ENCODE assay signal across 1 cellular context in the genomic region with DNA sequence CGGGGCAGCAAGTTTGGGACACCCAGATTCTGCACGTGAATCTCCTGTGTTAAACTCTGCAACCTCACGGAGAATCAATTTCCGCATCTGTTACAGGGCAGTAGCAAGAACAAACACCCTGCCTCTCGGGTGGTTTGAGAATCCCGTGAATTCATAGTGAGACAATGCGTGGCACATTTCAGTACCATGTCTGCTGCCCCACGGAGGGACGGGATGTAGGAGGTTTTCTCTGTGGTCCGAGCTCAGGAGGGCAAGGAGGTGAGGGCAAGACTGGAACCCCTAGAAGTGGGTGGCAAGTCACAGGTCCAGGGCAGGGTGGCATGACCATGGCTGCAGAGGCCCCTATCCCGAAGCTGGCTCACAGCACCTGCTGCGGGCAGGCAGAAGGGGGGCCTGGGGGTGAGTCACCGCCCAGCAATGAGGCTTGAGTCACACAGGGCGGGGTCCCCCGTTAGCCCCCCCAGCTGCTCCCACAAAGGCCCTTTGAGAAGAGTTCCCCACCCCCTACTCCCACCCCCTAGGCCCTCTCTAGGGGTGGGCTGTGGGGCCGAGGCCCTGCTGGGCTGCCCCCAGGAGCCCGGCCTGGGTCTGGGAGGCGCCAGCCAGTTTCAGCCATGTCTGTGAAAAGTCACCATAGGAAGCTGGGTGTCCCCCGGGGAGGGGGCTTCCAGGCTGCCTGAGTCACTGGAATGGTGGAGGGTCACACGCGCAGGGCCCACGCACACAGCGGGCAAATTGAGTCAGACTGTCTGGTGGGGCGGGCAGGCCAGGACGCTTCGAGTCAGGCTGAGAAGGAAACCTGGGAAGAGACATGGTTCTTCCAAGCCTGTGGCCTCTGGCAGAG.
TF ChIP-seq lines count a peak whose summit lies in the region.

No MANE protein-coding gene starts in this region.

TF ChIP-seq in HepG2, 621 proteins besides CTCF, POLR2A, EP300 and RAD21 (continued from another document and continues in another):
- TF ChIP-seq ZUFSP (CRISPR knock-in tag; IDR thresholded peaks at IDR 0.05; ENCODE audit: borderline replicate concordance) = no peak
- no peak for TF ChIP-seq XBP1 (CRISPR knock-in tag; IDR thresholded peaks at IDR 0.05)
- peak; percentile 28 for TF ChIP-seq YY1 (IDR thresholded peaks at IDR 0.05; ENCODE audit: insufficient read depth, insufficient replicate concordance, low read depth, low read length)
- peak; percentile 43 for TF ChIP-seq XRCC5 (optimal IDR thresholded peaks at IDR 0.05; ENCODE audit: low read length)
- TF ChIP-seq KAT7 (CRISPR knock-in tag; IDR thresholded peaks at IDR 0.05; ENCODE audit: borderline replicate concordance) = no peak
- 0 out of 2 replicates have a peak, but pooled peaks have one; percentile 11 for TF ChIP-seq ARID4A (CRISPR knock-in tag; IDR thresholded peaks at IDR 0.05; ENCODE audit: borderline replicate concordance)
- no peak for TF ChIP-seq BATF2 (CRISPR knock-in tag; IDR thresholded peaks at IDR 0.05)
- TF ChIP-seq ZSCAN25 (CRISPR knock-in tag; IDR thresholded peaks at IDR 0.05) = no peak
- no peak for TF ChIP-seq ZNF33B (CRISPR knock-in tag; IDR thresholded peaks at IDR 0.05)
- TF ChIP-seq NONO (IDR thresholded peaks at IDR 0.05) = no peak
- no peak for TF ChIP-seq NONO (CRISPR knock-in tag; conservative IDR thresholded peaks at IDR 0.05)
- TF ChIP-seq HNRNPL (IDR thresholded peaks at IDR 0.05; ENCODE audit: low read depth, low read length) = peak; percentile 99
- TF ChIP-seq PRDM4 (CRISPR knock-in tag; IDR thresholded peaks at IDR 0.05; ENCODE audit: borderline replicate concordance) = no peak
- TF ChIP-seq ZFP37 (CRISPR knock-in tag; IDR thresholded peaks at IDR 0.05; ENCODE audit: borderline replicate concordance) = no peak
- TF ChIP-seq ZNF34 (CRISPR knock-in tag; IDR thresholded peaks at IDR 0.05; ENCODE audit: borderline replicate concordance) = no peak
- TF ChIP-seq NFKB2 (CRISPR knock-in tag; IDR thresholded peaks at IDR 0.05; ENCODE audit: borderline replicate concordance) = 0 out of 2 replicates have a peak, but pooled peaks have one; percentile 21
- no peak for TF ChIP-seq ZNF670 (CRISPR knock-in tag; IDR thresholded peaks at IDR 0.05; ENCODE audit: borderline replicate concordance)
- TF ChIP-seq NCOR1 (IDR thresholded peaks at IDR 0.05; ENCODE audit: borderline replicate concordance, low read length) = peak; percentile 23; the same call in 1 of the 2 replicates
- TF ChIP-seq, protein P1, sequence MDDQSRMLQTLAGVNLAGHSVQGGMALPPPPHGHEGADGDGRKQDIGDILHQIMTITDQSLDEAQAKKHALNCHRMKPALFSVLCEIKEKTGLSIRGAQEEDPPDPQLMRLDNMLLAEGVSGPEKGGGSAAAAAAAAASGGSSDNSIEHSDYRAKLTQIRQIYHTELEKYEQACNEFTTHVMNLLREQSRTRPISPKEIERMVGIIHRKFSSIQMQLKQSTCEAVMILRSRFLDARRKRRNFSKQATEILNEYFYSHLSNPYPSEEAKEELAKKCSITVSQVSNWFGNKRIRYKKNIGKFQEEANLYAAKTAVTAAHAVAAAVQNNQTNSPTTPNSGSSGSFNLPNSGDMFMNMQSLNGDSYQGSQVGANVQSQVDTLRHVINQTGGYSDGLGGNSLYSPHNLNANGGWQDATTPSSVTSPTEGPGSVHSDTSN (CRISPR knock-in tag; IDR thresholded peaks at IDR 0.05; ENCODE audit: borderline replicate concordance) = no peak
- peak; percentile 51; the same call in 1 of the 2 replicates for TF ChIP-seq ZBTB7A (CRISPR knock-in tag; IDR thresholded peaks at IDR 0.05)
- TF ChIP-seq, protein P2, sequence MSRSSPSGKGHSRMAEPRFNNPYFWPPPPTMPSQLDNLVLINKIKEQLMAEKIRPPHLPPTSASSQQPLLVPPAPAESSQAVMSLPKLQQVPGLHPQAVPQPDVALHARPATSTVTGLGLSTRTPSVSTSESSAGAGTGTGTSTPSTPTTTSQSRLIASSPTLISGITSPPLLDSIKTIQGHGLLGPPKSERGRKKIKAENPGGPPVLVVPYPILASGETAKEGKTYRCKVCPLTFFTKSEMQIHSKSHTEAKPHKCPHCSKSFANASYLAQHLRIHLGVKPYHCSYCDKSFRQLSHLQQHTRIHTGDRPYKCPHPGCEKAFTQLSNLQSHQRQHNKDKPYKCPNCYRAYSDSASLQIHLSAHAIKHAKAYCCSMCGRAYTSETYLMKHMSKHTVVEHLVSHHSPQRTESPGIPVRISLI (CRISPR knock-in tag; IDR thresholded peaks at IDR 0.05; ENCODE audit: borderline replicate concordance) = no peak; the same call in 1 of the 2 replicates
- TF ChIP-seq THAP11 (CRISPR knock-in tag; IDR thresholded peaks at IDR 0.05) = peak; percentile 38; the same call in 1 of the 2 replicates
- TF ChIP-seq ZNF629 (CRISPR knock-in tag; conservative IDR thresholded peaks at IDR 0.05) = peak; percentile 15; the same call in 1 of the 2 replicates
- no peak for TF ChIP-seq KLF16 (CRISPR knock-in tag; IDR thresholded peaks at IDR 0.05)
- no peak for TF ChIP-seq PHB2 (IDR thresholded peaks at IDR 0.05; ENCODE audit: partially characterized antibody)
- no peak for TF ChIP-seq ZNF101 (CRISPR knock-in tag; IDR thresholded peaks at IDR 0.05; ENCODE audit: borderline replicate concordance, low read depth)
- TF ChIP-seq ZNF75D (CRISPR knock-in tag; IDR thresholded peaks at IDR 0.05; ENCODE audit: borderline replicate concordance) = no peak
- TF ChIP-seq MLX (CRISPR knock-in tag; IDR thresholded peaks at IDR 0.05) = 0 out of 2 replicates have a peak, but pooled peaks have one; percentile 28
- TF ChIP-seq, protein P3, sequence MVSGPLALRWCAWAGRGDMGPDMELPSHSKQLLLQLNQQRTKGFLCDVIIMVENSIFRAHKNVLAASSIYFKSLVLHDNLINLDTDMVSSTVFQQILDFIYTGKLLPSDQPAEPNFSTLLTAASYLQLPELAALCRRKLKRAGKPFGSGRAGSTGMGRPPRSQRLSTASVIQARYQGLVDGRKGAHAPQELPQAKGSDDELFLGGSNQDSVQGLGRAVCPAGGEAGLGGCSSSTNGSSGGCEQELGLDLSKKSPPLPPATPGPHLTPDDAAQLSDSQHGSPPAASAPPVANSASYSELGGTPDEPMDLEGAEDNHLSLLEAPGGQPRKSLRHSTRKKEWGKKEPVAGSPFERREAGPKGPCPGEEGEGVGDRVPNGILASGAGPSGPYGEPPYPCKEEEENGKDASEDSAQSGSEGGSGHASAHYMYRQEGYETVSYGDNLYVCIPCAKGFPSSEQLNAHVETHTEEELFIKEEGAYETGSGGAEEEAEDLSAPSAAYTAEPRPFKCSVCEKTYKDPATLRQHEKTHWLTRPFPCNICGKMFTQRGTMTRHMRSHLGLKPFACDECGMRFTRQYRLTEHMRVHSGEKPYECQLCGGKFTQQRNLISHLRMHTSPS (CRISPR knock-in tag; IDR thresholded peaks at IDR 0.05; ENCODE audit: low read depth) = peak; percentile 95
- no peak for TF ChIP-seq ZNF891 (CRISPR knock-in tag; IDR thresholded peaks at IDR 0.05)
- TF ChIP-seq STAT5B (CRISPR knock-in tag; IDR thresholded peaks at IDR 0.05) = no peak
- no peak for TF ChIP-seq RCOR2 (CRISPR knock-in tag; IDR thresholded peaks at IDR 0.05)
- TF ChIP-seq KLF11 (CRISPR knock-in tag; IDR thresholded peaks at IDR 0.05) = no peak
- 0 out of 2 replicates have a peak, but pooled peaks have one; percentile 32 for TF ChIP-seq SP4 (CRISPR knock-in tag; IDR thresholded peaks at IDR 0.05)
- no peak for TF ChIP-seq SMYD3 (CRISPR knock-in tag; IDR thresholded peaks at IDR 0.05)
- TF ChIP-seq HHEX (CRISPR knock-in tag; IDR thresholded peaks at IDR 0.05) = no peak
- no peak for TF ChIP-seq HBP1 (CRISPR knock-in tag; IDR thresholded peaks at IDR 0.05; ENCODE audit: low read depth)
- no peak for TF ChIP-seq DRAP1 (CRISPR knock-in tag; IDR thresholded peaks at IDR 0.05)
- TF ChIP-seq ZNF780A (CRISPR knock-in tag; IDR thresholded peaks at IDR 0.05) = no peak
- TF ChIP-seq PTBP1 (IDR thresholded peaks at IDR 0.05; ENCODE audit: low read depth, low read length, poor library complexity, severe bottlenecking) = no peak
- no peak for TF ChIP-seq ZNF24 (IDR thresholded peaks at IDR 0.05)
- peak; percentile 52 for TF ChIP-seq TBL1XR1 (IDR thresholded peaks at IDR 0.05; ENCODE audit: borderline replicate concordance, low read length, partially characterized antibody)
